ENCODE assay signal across 11 cellular contexts in genomic region chr19:40826699-40827385, GRCh38. TPM values are rescaled to one million over a fixed set of nuclear protein-coding genes. Genes with fewer than 3 reads are reported as not detected.
DNase-seq lines count a peak whose midpoint lies in the region; ATAC-seq and TF ChIP-seq lines count a peak whose summit lies in the region.
"Not testable (repeated sequence)": the region's sequence is repeated elsewhere in the genome, so short reads cannot be mapped to it uniquely, and the experiment has no call there.
"Had no signal": no experiment of that assay in that cellular context is flagged by ENCODE, and none has a peak within 500 bp of the region (broad histone marks: within the 10 kb centered on the region; RNA-seq: fewer than 3 reads in every experiment).

No MANE protein-coding gene starts in this region.

- not testable (repeated sequence) for BruUV-seq in Caco-2 (replicated peaks; lab: Mats Ljungman, UMichigan)

- not testable (repeated sequence) for H3K4me3 Mint-ChIP-seq in Caco-2 (ENCODE audit: unreplicated experiment); activated CD8-positive, alpha-beta T cell treated with anti-CD3 and anti-CD28 coated beads for 36 hours

- H3K9me3 Mint-ChIP-seq in Caco-2 (ENCODE audit: unreplicated experiment): peaks cover 19% of the 10 kb centered on the region
- not testable (repeated sequence) for H3K9me3 Mint-ChIP-seq in activated CD8-positive, alpha-beta T cell treated with anti-CD3 and anti-CD28 coated beads for 36 hours

- peak overlapping the region; percentile 35 for H3K27ac Mint-ChIP-seq in Caco-2 (ENCODE audit: unreplicated experiment)
- peak overlapping the region; percentile 13 for H3K27ac Mint-ChIP-seq in activated CD8-positive, alpha-beta T cell treated with anti-CD3 and anti-CD28 coated beads for 36 hours

- CTCF ChIA-PET in Caco-2 (lab: Charles Lee): not testable (repeated sequence)
- CTCF ChIA-PET in activated CD8-positive, alpha-beta T cell treated with anti-CD3 and anti-CD28 coated beads for 36 hours (lab: Charles Lee): interaction anchor here (1.5 kb wide), 1 partner anchor 20 kb away, joined by 4 read pairs; no protein-coding TSS in a partner anchor

- POLR2A ChIA-PET in Caco-2 (lab: Charles Lee); activated CD8-positive, alpha-beta T cell treated with anti-CD3 and anti-CD28 coated beads for 36 hours (lab: Charles Lee): not testable (repeated sequence)

- peak overlapping the region; percentile 0 for H3K27ac ChIP-seq in cingulate gyrus (ENCODE audit: low read depth, low read length)

- H3K9me3 ChIP-seq in Caco-2: not testable (repeated sequence)

- not testable (repeated sequence) for H3K27me3 Mint-ChIP-seq in Caco-2 (ENCODE audit: insufficient read depth, unreplicated experiment); activated CD8-positive, alpha-beta T cell treated with anti-CD3 and anti-CD28 coated beads for 36 hours

- H3K36me3 Mint-ChIP-seq in Caco-2 (ENCODE audit: insufficient read depth, unreplicated experiment): peaks cover 32% of the 10 kb centered on the region
- H3K36me3 Mint-ChIP-seq in activated CD8-positive, alpha-beta T cell treated with anti-CD3 and anti-CD28 coated beads for 36 hours (ENCODE audit: low read depth): not testable (repeated sequence)

- intact Hi-C loops in Caco-2 (cut with micrococcal nuclease; ENCODE audit: unreplicated experiment); activated CD8-positive, alpha-beta T cell treated with anti-CD3 and anti-CD28 coated beads for 36 hours (cut with micrococcal nuclease): not testable (repeated sequence)

- H3K27me3 ChIP-seq in Caco-2 (replicated peaks; ENCODE audit: control insufficient read depth, insufficient read depth, low read length): not testable (repeated sequence)

- not testable (repeated sequence) for H3K36me3 ChIP-seq in Caco-2 (ENCODE audit: control insufficient read depth, insufficient read depth, low read length)

- not testable (repeated sequence) for TF ChIP-seq CTCF in Caco-2 (IDR thresholded peaks at IDR 0.05; ENCODE audit: insufficient read depth in 1 of 2, low read depth in 1 of 2, low read length in 1 of 2, severe bottlenecking in 1 of 2, unreplicated experiment in 1 of 2); activated CD8-positive, alpha-beta T cell treated with anti-CD3 and anti-CD28 coated beads for 36 hours (IDR thresholded peaks at IDR 0.05)

- ATAC-seq in activated CD8-positive, alpha-beta T cell treated with anti-CD3 and anti-CD28 coated beads for 36 hours: peak; percentile 79

- H3K4me1 Mint-ChIP-seq in Caco-2 (ENCODE audit: low read depth, unreplicated experiment): peaks cover 27% of the 10 kb centered on the region
- peaks cover 16% of the 10 kb centered on the region for H3K4me1 Mint-ChIP-seq in activated CD8-positive, alpha-beta T cell treated with anti-CD3 and anti-CD28 coated beads for 36 hours (ENCODE audit: low read depth)

- peaks cover 36% of the 10 kb centered on the region for H3K4me1 ChIP-seq in Caco-2

- peak in 1 of 2 experiments; percentile 37 for DNase-seq in Caco-2
- DNase-seq in T follicular helper cell (ENCODE audit: low read depth): peak; percentile 50
- peak; percentile 52 for DNase-seq in activated CD8-positive, alpha-beta T cell treated with anti-CD3 and anti-CD28 coated beads for 36 hours
- peak; percentile 77 for DNase-seq in activated gamma-delta T cell treated with Interleukin-2 at 50 U/mL for 16 hours
- DNase-seq in islet precursor cell: peak; percentile 42
- DNase-seq in pons (ENCODE audit: low spot score): peak; percentile 46
- peak; percentile 47 for DNase-seq in superior temporal gyrus (ENCODE audit: extremely low spot score)

- not testable (repeated sequence) for H3K4me3 ChIP-seq in Caco-2 (ENCODE audit: low read depth, low read length)

RNA-seq across cellular contexts. Expression of gene CYP2A6, which starts 23.4 kb away (rescaled TPM):
- not detected in 2 replicates for total RNA-seq in Caco-2 (2022)
- total RNA-seq in activated CD8-positive, alpha-beta T cell treated with anti-CD3 and anti-CD28 coated beads for 36 hours: under 1 TPM in 1 of 2 experiments, not detected in 1; 0.41 TPM
- total RNA-seq: frontal cortex, pulmonary artery endothelial cell had no signal

RNA-seq across cellular contexts. Expression of gene EGLN2, which starts 27.9 kb away (rescaled TPM):
- total RNA-seq in Caco-2 (2022): 135 and 144 TPM in 2 replicates
- 10 to 100 TPM; 87.4 to 90.1 TPM for total RNA-seq in activated CD8-positive, alpha-beta T cell treated with anti-CD3 and anti-CD28 coated beads for 36 hours

RNA-seq across cellular contexts. Expression of gene RAB4B, which starts 48.8 kb away (rescaled TPM):
- 19.9 and 21.5 TPM in 2 replicates for total RNA-seq in Caco-2 (2022)
- total RNA-seq in activated CD8-positive, alpha-beta T cell treated with anti-CD3 and anti-CD28 coated beads for 36 hours: 10 to 100 TPM; 39.7 to 42.3 TPM

RNA-seq across cellular contexts. Expression of gene MIA, which starts 51.5 kb away (rescaled TPM):
- 1.1 and 1.3 TPM in 2 replicates for total RNA-seq in Caco-2 (2022)
- not detected for total RNA-seq in activated CD8-positive, alpha-beta T cell treated with anti-CD3 and anti-CD28 coated beads for 36 hours
- total RNA-seq: frontal cortex had no signal

RNA-seq across cellular contexts. Expression of gene CYP2A7, which starts 55.2 kb away (rescaled TPM):
- total RNA-seq in Caco-2 (2022): not detected in 2 replicates
- total RNA-seq in activated CD8-positive, alpha-beta T cell treated with anti-CD3 and anti-CD28 coated beads for 36 hours: not detected
- total RNA-seq: frontal cortex, pulmonary artery endothelial cell, tibial nerve had no signal
